8 cellular contexts compared by ENCODE assay signal in genomic region chr14:44316647-44317432, GRCh38.
DNase-seq lines count a peak whose midpoint lies in the region; ATAC-seq and TF ChIP-seq lines count a peak whose summit lies in the region.

No MANE protein-coding gene starts in this region.

- no peaks in the 10 kb centered on the region for H3K36me3 ChIP-seq in smooth muscle cell (ENCODE audit: low read depth)

- TF ChIP-seq CTCF in choroid plexus epithelial cell (conservative IDR thresholded peaks at IDR 0.05; ENCODE audit: low read depth, low read length) (no peak), smooth muscle cell (IDR thresholded peaks at IDR 0.05; ENCODE audit: borderline replicate concordance, insufficient read depth, poor library complexity, severe bottlenecking) (no peak)

- no peaks in the 10 kb centered on the region for H4K20me1 ChIP-seq in smooth muscle cell (ENCODE audit: low read depth)

- peak; percentile 85 for DNase-seq in ELR (ENCODE audit: low read depth)
- peak; percentile 39 for DNase-seq in NCI-H446 treated with DMSO at 0.1 percent for 48 hours (lab: John Stamatoyannopoulos, UW)
- peak; percentile 54 for DNase-seq in choroid plexus epithelial cell (ENCODE audit: low read depth)
- no peak for DNase-seq in smooth muscle cell (lab: John Stamatoyannopoulos, UW; ENCODE audit: unreplicated experiment)
- DNase-seq in ecto neural progenitor cell (ENCODE audit: low spot score), result no peak
- DNase-seq in central memory CD4-positive, alpha-beta T cell, result no peak

- H3K4me3 ChIP-seq in choroid plexus epithelial cell (ENCODE audit: low read depth, low read length) (no peak overlapping the region), smooth muscle cell (no peak overlapping the region)

- no peak overlapping the region for H3K4me2 ChIP-seq in smooth muscle cell

- H3K79me2 ChIP-seq in smooth muscle cell (ENCODE audit: low read depth), result no peaks in the 10 kb centered on the region

- H3K4me1 ChIP-seq in smooth muscle cell (ENCODE audit: low read depth), result no peaks in the 10 kb centered on the region

- H3K27me3 ChIP-seq in smooth muscle cell (ENCODE audit: low read depth), result no peaks in the 10 kb centered on the region

- H3F3A ChIP-seq in smooth muscle cell (ENCODE audit: low read depth), result peaks cover 5% of the 10 kb centered on the region

- peak; percentile 94 for ATAC-seq in HG02642 (IDR thresholded peaks at IDR 0.05; ENCODE audit: poor library complexity, unreplicated experiment)
- ATAC-seq in GM19324 (IDR thresholded peaks at IDR 0.05; ENCODE audit: low FRiP score, unreplicated experiment), result no peak

- peak overlapping the region; percentile 94 for H3K27ac ChIP-seq in smooth muscle cell (ENCODE audit: low read depth)

- 34% methylated on average over 7 of the region's 7 CpGs for WGBS in smooth muscle cell (ENCODE audit: low lambda C conversion rate)

- H3K9me3 ChIP-seq in smooth muscle cell (replicated peaks; ENCODE audit: low read depth), result no peaks in the 10 kb centered on the region

- H2AFZ ChIP-seq in smooth muscle cell (ENCODE audit: low read depth), result no peak overlapping the region

- H3K9ac ChIP-seq in smooth muscle cell (ENCODE audit: low read depth), result peak overlapping the region; percentile 65

Comparison
In these comparisons a context has a peak if more than half of its experiments do, and no peak if none do; other contexts are left out.
1. DNase-seq: peak in ELR (single experiment), NCI-H446 treated with DMSO at 0.1 percent for 48 hours (single experiment) and choroid plexus epithelial cell (single experiment); none in smooth muscle cell (single experiment), ecto neural progenitor cell (single experiment) and central memory CD4-positive, alpha-beta T cell (single experiment).